19 cellular contexts compared by ENCODE assay signal in the genomic region with DNA sequence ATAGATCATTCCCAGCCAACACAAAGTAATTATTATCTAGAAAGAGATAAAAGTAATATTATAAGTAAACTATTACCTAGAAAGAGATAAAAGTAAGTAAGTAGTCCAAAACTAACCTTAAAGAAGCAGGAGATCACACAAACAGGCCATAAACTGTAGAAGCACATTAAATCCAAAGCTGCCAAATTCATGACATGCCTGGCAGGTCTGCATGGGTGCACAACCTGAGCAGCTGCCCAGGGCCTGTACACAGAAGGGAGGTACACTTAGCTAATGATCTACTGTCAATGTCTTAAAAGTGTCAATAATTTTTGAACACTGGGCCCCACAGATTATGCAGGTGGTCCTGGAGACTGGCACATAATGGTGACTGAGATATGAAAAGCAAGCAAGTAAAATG.
"Had no signal": no experiment of that assay in that cellular context is flagged by ENCODE, and none has a peak within 500 bp of the region (broad histone marks: within the 10 kb centered on the region; RNA-seq: fewer than 3 reads in every experiment).

No MANE protein-coding gene starts in this region.

- ATAC-seq: natural killer cell; right cardiac atrium; stimulated activated effector memory CD8-positive, alpha-beta T cell treated with anti-CD3 and anti-CD28 coated beads, Interleukin-12 subunit alpha, Interleukin-12 subunit beta, amount 100 ng/mL, for 72 hours; stimulated activated naive B cell treated with anti-CD40 and anti-IgM and Interleukin-4, amounts not matched to agents 10 μg/mL and 1 μg/mL and 100 μg/mL, for 72 hours had no signal

- DNase-seq: natural killer cell; nephron progenitor cell; nucleus accumbens; pancreas; right cardiac atrium; right lobe of liver; sigmoid colon; small intestine; stimulated activated CD4-positive, alpha-beta T cell treated with anti-CD3 and anti-CD28 coated beads, Interleukin-15, amount 100 ng/mL, for 24 hours; stimulated activated CD4-positive, alpha-beta T cell treated with anti-CD3 and anti-CD28 coated beads, Interleukin-2, amount 100 ng/mL, for 24 hours; stimulated activated CD4-positive, alpha-beta T cell treated with anti-CD3 and anti-CD28 coated beads, Interleukin-2, amount 100 ng/mL, for 48 hours; stimulated activated CD4-positive, alpha-beta T cell treated with anti-CD3 and anti-CD28 coated beads, Interleukin-4, amount 100 ng/mL, for 24 hours; stimulated activated naive B cell treated with anti-CD40 and anti-IgM and Interleukin-4, amounts not matched to agents 10 μg/mL and 1 μg/mL and 100 μg/mL, for 72 hours; stimulated activated naive CD4-positive, alpha-beta T cell treated with Interleukin-2 at 50 U/mL for 16 hours; stomach; thyroid gland; trophoblast cell; upper lobe of left lung had no signal
